29 cellular contexts compared by ENCODE assay signal in the genomic region with DNA sequence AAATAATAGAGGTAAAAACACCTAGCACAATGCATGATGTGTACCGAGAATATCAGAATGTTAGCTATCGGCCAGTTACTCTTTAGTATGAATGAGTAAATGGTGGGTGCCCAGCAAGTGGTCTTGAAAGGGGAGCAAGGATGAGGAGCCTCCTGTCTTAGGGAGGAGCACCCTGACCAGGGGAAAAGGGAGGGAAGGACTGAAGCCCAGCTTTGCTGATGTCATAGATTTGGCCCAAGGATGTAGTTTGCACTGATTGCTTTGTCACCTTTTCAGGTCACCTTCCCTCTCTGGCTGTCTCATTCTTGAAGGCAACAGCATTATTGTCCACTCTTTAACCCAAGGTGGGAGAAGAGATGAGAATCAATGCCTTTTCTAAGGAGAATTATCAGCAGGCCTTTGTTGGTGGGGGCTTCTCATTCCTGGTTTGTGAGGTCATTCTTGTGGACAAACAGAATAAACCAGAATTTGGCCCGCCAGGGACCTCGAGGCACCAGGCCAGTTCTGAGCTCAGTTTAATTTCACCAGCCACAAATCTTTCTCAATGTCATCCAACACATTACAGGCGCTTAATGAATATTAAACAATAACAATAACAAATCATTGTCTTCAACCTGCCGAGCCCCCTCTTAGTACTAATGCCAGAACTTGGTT.
"Had no signal": no experiment of that assay in that cellular context is flagged by ENCODE, and none has a peak within 500 bp of the region (broad histone marks: within the 10 kb centered on the region; RNA-seq: fewer than 3 reads in every experiment).

No MANE protein-coding gene starts in this region.

- H3K4me1 ChIP-seq: ascending aorta, breast epithelium, Peyer's patch, SJSA1 had no signal

- H3K36me3 Mint-ChIP-seq: activated CD8-positive, alpha-beta memory T cell treated with anti-CD3 and anti-CD28 coated beads, Interleukin-2, amount 10 ng/mL, durations not matched to agents 7 days and 5 days; activated naive CD4-positive, alpha-beta T cell treated with anti-CD3 and anti-CD28 coated beads, Interleukin-2, amount 50 U/mL, for 72 hours; IgD-negative memory B cell had no signal

- DNase-seq: activated B cell treated with CpG ODN at 0.5 μM for 24 hours; activated CD4-positive, alpha-beta T cell treated with anti-CD3 and anti-CD28 coated beads for 1 hour; activated CD4-positive, alpha-beta T cell treated with anti-CD3 and anti-CD28 coated beads, Interleukin-2, amount 10 ng/mL, durations not matched to agents 24 days and 14 days; activated CD4-positive, alpha-beta T cell treated with anti-CD3 and anti-CD28 coated beads, Interleukin-2, amount 50 U/mL, for 48 hours; activated CD8-positive, alpha-beta memory T cell treated with anti-CD3 and anti-CD28 coated beads, Interleukin-2, amount 10 ng/mL, durations not matched to agents 7 days and 5 days; activated effector memory CD4-positive, alpha-beta T cell treated with anti-CD3 and anti-CD28 coated beads, Interleukin-2, amount 50 U/mL, for 16 hours; activated naive CD4-positive, alpha-beta T cell treated with Interleukin-2 at 50 U/mL for 16 hours; activated naive CD8-positive, alpha-beta T cell treated with anti-CD3 and anti-CD28 coated beads, Interleukin-2, amount 50 U/mL, for 24 hours; activated T-cell treated with anti-CD3 and anti-CD28 coated beads, Interleukin-2, amount 50 U/mL, for 24 hours; amniotic stem cell; central memory CD4-positive, alpha-beta T cell; KG1; NCI-H1092; NCI-H1417; NCI-H2081; NCI-H510A treated with DMSO at 0.1 percent for 48 hours; NCI-H69; NK-92 treated with Interleukin-12 subunit alpha and Interleukin-12 subunit beta, amount 100 ng/mL, for 24 hours; Peyer's patch; SHP77; T-helper 17 cell; T-helper 9 cell had no signal

- H3K27ac ChIP-seq: ascending aorta, breast epithelium, Peyer's patch, RWPE1, SJSA1 had no signal

- H3K9me3 Mint-ChIP-seq: activated B cell treated with CpG ODN at 0.5 μM for 24 hours; activated CD4-positive, alpha-beta T cell treated with anti-CD3 and anti-CD28 coated beads, Interleukin-2, amount 10 ng/mL, durations not matched to agents 24 days and 14 days; activated naive CD4-positive, alpha-beta T cell treated with anti-CD3 and anti-CD28 coated beads, Interleukin-2, amount 50 U/mL, for 72 hours; activated naive CD8-positive, alpha-beta T cell treated with anti-CD3 and anti-CD28 coated beads, Interleukin-2, amount 50 U/mL, for 24 hours; activated T-cell treated with anti-CD3 and anti-CD28 coated beads, Interleukin-2, amount 50 U/mL, for 24 hours; IgD-negative memory B cell had no signal

- H3K4me3 Mint-ChIP-seq: activated B cell treated with CpG ODN at 0.5 μM for 24 hours; activated CD4-positive, alpha-beta T cell treated with anti-CD3 and anti-CD28 coated beads, Interleukin-2, amount 10 ng/mL, durations not matched to agents 24 days and 14 days; activated CD8-positive, alpha-beta memory T cell treated with anti-CD3 and anti-CD28 coated beads, Interleukin-2, amount 10 ng/mL, durations not matched to agents 7 days and 5 days; activated naive CD8-positive, alpha-beta T cell treated with anti-CD3 and anti-CD28 coated beads, Interleukin-2, amount 50 U/mL, for 24 hours; activated T-cell treated with anti-CD3 and anti-CD28 coated beads, Interleukin-2, amount 50 U/mL, for 24 hours; IgD-negative memory B cell; T-helper 17 cell had no signal

- H3K27me3 ChIP-seq: ascending aorta, breast epithelium, Peyer's patch, SJSA1 had no signal

- ATAC-seq: activated CD8-positive, alpha-beta memory T cell treated with anti-CD3 and anti-CD28 coated beads, Interleukin-2, amount 10 ng/mL, durations not matched to agents 7 days and 5 days; activated naive CD4-positive, alpha-beta T cell treated with anti-CD3 and anti-CD28 coated beads, Interleukin-2, amount 50 U/mL, for 72 hours; activated naive CD8-positive, alpha-beta T cell treated with anti-CD3 and anti-CD28 coated beads, Interleukin-2, amount 50 U/mL, for 24 hours; SK-N-SH treated with all-trans-retinoic acid at 6 μM for 48 hours; T-helper 17 cell had no signal

- H3K4me3 ChIP-seq: ascending aorta, breast epithelium, Peyer's patch, SJSA1 had no signal

- H3K36me3 ChIP-seq: ascending aorta, breast epithelium, Peyer's patch, SJSA1 had no signal

- H3K9me3 ChIP-seq: ascending aorta, breast epithelium, Peyer's patch, SJSA1 had no signal

- H3K27ac Mint-ChIP-seq: activated B cell treated with CpG ODN at 0.5 μM for 24 hours; activated CD4-positive, alpha-beta T cell treated with anti-CD3 and anti-CD28 coated beads, Interleukin-2, amount 10 ng/mL, durations not matched to agents 24 days and 14 days; activated CD8-positive, alpha-beta memory T cell treated with anti-CD3 and anti-CD28 coated beads, Interleukin-2, amount 10 ng/mL, durations not matched to agents 7 days and 5 days; activated naive CD4-positive, alpha-beta T cell treated with anti-CD3 and anti-CD28 coated beads, Interleukin-2, amount 50 U/mL, for 72 hours; activated naive CD8-positive, alpha-beta T cell treated with anti-CD3 and anti-CD28 coated beads, Interleukin-2, amount 50 U/mL, for 24 hours; activated T-cell treated with anti-CD3 and anti-CD28 coated beads, Interleukin-2, amount 50 U/mL, for 24 hours; IgD-negative memory B cell; T-helper 17 cell had no signal
